Comparison of ENCODE assay signal across 25 cellular contexts in genomic region chr2:42978887-42979415, GRCh38.
DNase-seq lines count a peak whose midpoint lies in the region; ATAC-seq and TF ChIP-seq lines count a peak whose summit lies in the region.
"Had no signal": no experiment of that assay in that cellular context is flagged by ENCODE, and none has a peak within 500 bp of the region (broad histone marks: within the 10 kb centered on the region; RNA-seq: fewer than 3 reads in every experiment).

No MANE protein-coding gene starts in this region.

- H3K4ac ChIP-seq in neuronal stem cell (ENCODE audit: low read length), result no peak overlapping the region

- H3K18ac ChIP-seq in neuronal stem cell (ENCODE audit: low read length), result peak overlapping the region; percentile 31

- no peaks in the 10 kb centered on the region for H3K27me3 Mint-ChIP-seq in type B pancreatic cell

- H3K79me2 ChIP-seq in hepatocyte, result peaks cover 4% of the 10 kb centered on the region

- no peak overlapping the region for H3K4me2 ChIP-seq in hepatocyte
- no peak overlapping the region for H3K4me2 ChIP-seq in neuronal stem cell (ENCODE audit: insufficient read depth, low read length, poor library complexity, severe bottlenecking)

- H3K36me3 Mint-ChIP-seq in type B pancreatic cell, result no peaks in the 10 kb centered on the region
- H3K36me3 Mint-ChIP-seq: natural killer cell treated with Interleukin-12 subunit alpha and Interleukin-12 subunit beta and Interleukin-15 and Interleukin-18, amount 100 ng/mL, for 72 hours had no signal

- no peaks in the 10 kb centered on the region for H3K36me3 ChIP-seq in hepatocyte (replicated peaks; ENCODE audit: insufficient read depth, low read depth)
- no peaks in the 10 kb centered on the region for H3K36me3 ChIP-seq in neuronal stem cell (replicated peaks in 1 of 2; ENCODE audit: control insufficient read depth in 2 of 2, insufficient read depth in 2 of 2, low read length in 2 of 2)
- H3K36me3 ChIP-seq: BE2C, heart right ventricle, prostate gland, vagina had no signal

- H3K27ac ChIP-seq in right cardiac atrium (ENCODE audit: low read length) (no peak overlapping the region), hepatocyte (peak overlapping the region; percentile 96), neuronal stem cell (replicated peaks; ENCODE audit: low read length) (no peak overlapping the region)
- H3K27ac ChIP-seq: foreskin keratinocyte, heart right ventricle, prostate gland, vagina had no signal

- WGBS in right cardiac atrium, result 95% methylated on average over 7 of the region's 7 CpGs
- 72% methylated on average over 7 of the region's 7 CpGs for WGBS in hepatocyte (ENCODE audit: low lambda C conversion rate, missing lambda C conversion rate)
- no CpG with 5 or more reads among the region's 7 CpGs for WGBS in neuronal stem cell (ENCODE audit: extremely low coverage in 2 of 2, insufficient read length in 2 of 2, insufficient replicate concordance in 1 of 2), 2 donors

- no peak overlapping the region for H4K8ac ChIP-seq in neuronal stem cell (ENCODE audit: low read depth, low read length)

- intact Hi-C loops in cardiac septum (cut with DNase I) (loop anchor here (5.0 kb wide), 3 partner anchors 43 to 508 kb away; no protein-coding TSS in a partner anchor), right cardiac atrium (cut with DNase I) (loop anchor here (5.0 to 10.0 kb wide), 3 partner anchors 46 to 248 kb away; partner anchors contain the start of gene ZFP36L2 (in 3 of the 4))

- TF ChIP-seq CTCF in hepatocyte (IDR thresholded peaks at IDR 0.05; ENCODE audit: poor library complexity) (no peak), type B pancreatic cell (conservative IDR thresholded peaks at IDR 0.05) (no peak)

- H2AK5ac ChIP-seq in neuronal stem cell (ENCODE audit: low read depth, low read length), result peak overlapping the region; percentile 16

- no peak overlapping the region for H2BK12ac ChIP-seq in neuronal stem cell (ENCODE audit: low read length)

- H3K4me1 Mint-ChIP-seq in type B pancreatic cell (ENCODE audit: unreplicated experiment), result peaks cover 34% of the 10 kb centered on the region

- no peak for ATAC-seq in right cardiac atrium
- ATAC-seq: activated naive CD8-positive, alpha-beta T cell treated with anti-CD3 and anti-CD28 coated beads, Interleukin-2, amount 50 U/mL, for 24 hours; esophagus mucosa; foreskin keratinocyte; HCT116; heart right ventricle; natural killer cell treated with Interleukin-12 subunit alpha and Interleukin-12 subunit beta and Interleukin-15 and Interleukin-18, amount 100 ng/mL, for 72 hours; Right ventricle myocardium inferior had no signal

- no peak overlapping the region for H3K9ac ChIP-seq in neuronal stem cell (ENCODE audit: low read depth, low read length, poor library complexity)

- H3K27ac Mint-ChIP-seq in type B pancreatic cell, result peak overlapping the region; percentile 77
- H3K27ac Mint-ChIP-seq: activated naive CD8-positive, alpha-beta T cell treated with anti-CD3 and anti-CD28 coated beads, Interleukin-2, amount 50 U/mL, for 24 hours; mesothelial cell of epicardium; natural killer cell treated with Interleukin-12 subunit alpha and Interleukin-12 subunit beta and Interleukin-15 and Interleukin-18, amount 100 ng/mL, for 72 hours had no signal

- H3K9me3 ChIP-seq in right cardiac atrium (ENCODE audit: control insufficient read depth, low read length), result no peaks in the 10 kb centered on the region
- no peaks in the 10 kb centered on the region for H3K9me3 ChIP-seq in hepatocyte (ENCODE audit: low read depth)
- no peaks in the 10 kb centered on the region for H3K9me3 ChIP-seq in neuronal stem cell (replicated peaks in 1 of 2; ENCODE audit: control insufficient read depth in 2 of 2, insufficient read depth in 1 of 2, low read depth in 1 of 2, low read length in 2 of 2)
- H3K9me3 ChIP-seq: heart right ventricle, prostate gland, vagina had no signal

- no peak overlapping the region for H4K91ac ChIP-seq in neuronal stem cell (ENCODE audit: low read depth, low read length, poor library complexity)

- peak; percentile 53 for DNase-seq in cardiac septum (ENCODE audit: low spot score)
- no peak for DNase-seq in right cardiac atrium
- no peak for DNase-seq in hepatocyte (ENCODE audit: low spot score)
- no peak for DNase-seq in neuronal stem cell (ENCODE audit: low spot score)
- DNase-seq in type B pancreatic cell (ENCODE audit: extremely low spot score, unreplicated experiment), result no peak
- DNase-seq in NCI-H510A treated with DMSO at 0.1 percent for 48 hours (lab: John Stamatoyannopoulos, UW), result no peak
- DNase-seq in activated T-cell treated with anti-CD3 and anti-CD28 coated beads, Interleukin-2, amount 50 U/mL, for 48 hours, result no peak
- no peak for DNase-seq in NCI-H524 (lab: John Stamatoyannopoulos, UW)
- DNase-seq: activated naive CD8-positive, alpha-beta T cell treated with anti-CD3 and anti-CD28 coated beads, Interleukin-2, amount 50 U/mL, for 24 hours; BE2C; effector memory CD4-positive, alpha-beta T cell; foreskin keratinocyte; heart right ventricle; NCI-H1092 treated with DMSO at 0.1 percent for 48 hours; NCI-H1930; NCI-H226; NCI-H82; stimulated activated CD4-positive, alpha-beta T cell treated with anti-CD3 and anti-CD28 coated beads, Interleukin-1b, Interleukin-23, amount 100 ng/mL, for 48 hours had no signal

- no peaks in the 10 kb centered on the region for H4K20me1 ChIP-seq in hepatocyte (ENCODE audit: insufficient read depth, poor library complexity, severe bottlenecking)

- no peak overlapping the region for H2AFZ ChIP-seq in hepatocyte
- no peak overlapping the region for H2AFZ ChIP-seq in neuronal stem cell (ENCODE audit: low read length)

- H3K14ac ChIP-seq in neuronal stem cell (ENCODE audit: low read length), result no peak overlapping the region

- H2BK5ac ChIP-seq in neuronal stem cell (ENCODE audit: low read length), result no peak overlapping the region

- H2BK15ac ChIP-seq in neuronal stem cell (ENCODE audit: low read length), result peak overlapping the region; percentile 40

- no peak overlapping the region for H3K4me3 ChIP-seq in right cardiac atrium (ENCODE audit: low read length)
- no peak overlapping the region for H3K4me3 ChIP-seq in hepatocyte
- H3K4me3 ChIP-seq in neuronal stem cell (ENCODE audit: low read length in 2 of 2), result no peak overlapping the region
- H3K4me3 ChIP-seq: heart right ventricle, prostate gland, vagina had no signal

- H3K79me1 ChIP-seq in neuronal stem cell (ENCODE audit: low read depth, low read length), result no peaks in the 10 kb centered on the region

- H3K4me3 Mint-ChIP-seq in type B pancreatic cell, result no peak overlapping the region
- H3K4me3 Mint-ChIP-seq: activated naive CD8-positive, alpha-beta T cell treated with anti-CD3 and anti-CD28 coated beads, Interleukin-2, amount 50 U/mL, for 24 hours; mesothelial cell of epicardium; natural killer cell treated with Interleukin-12 subunit alpha and Interleukin-12 subunit beta and Interleukin-15 and Interleukin-18, amount 100 ng/mL, for 72 hours had no signal

- H3K9me3 Mint-ChIP-seq in type B pancreatic cell, result peaks cover 7% of the 10 kb centered on the region
- H3K9me3 Mint-ChIP-seq: activated naive CD8-positive, alpha-beta T cell treated with anti-CD3 and anti-CD28 coated beads, Interleukin-2, amount 50 U/mL, for 24 hours; natural killer cell treated with Interleukin-12 subunit alpha and Interleukin-12 subunit beta and Interleukin-15 and Interleukin-18, amount 100 ng/mL, for 72 hours had no signal

- no peak overlapping the region for H3K23ac ChIP-seq in neuronal stem cell (ENCODE audit: low read depth, low read length, poor library complexity)

- H3K9me2 ChIP-seq in hepatocyte (replicated peaks; ENCODE audit: insufficient read depth), result no peaks in the 10 kb centered on the region

- H2BK120ac ChIP-seq in neuronal stem cell (ENCODE audit: low read depth, low read length), result peak overlapping the region; percentile 56

- no peaks in the 10 kb centered on the region for H3K4me1 ChIP-seq in right cardiac atrium (ENCODE audit: control insufficient read depth, insufficient read depth, low read length)
- H3K4me1 ChIP-seq in hepatocyte (ENCODE audit: insufficient read depth), result peaks cover 60% of the 10 kb centered on the region
- peaks cover 3 to 18% of the 10 kb centered on the region in 2 donors for H3K4me1 ChIP-seq in neuronal stem cell (ENCODE audit: control insufficient read depth in 2 of 2, insufficient read depth in 1 of 2, low read depth in 1 of 2, low read length in 2 of 2)
- H3K4me1 ChIP-seq: prostate gland had no signal

- H3K27me3 ChIP-seq in right cardiac atrium (ENCODE audit: control insufficient read depth, insufficient read depth) (no peaks in the 10 kb centered on the region), hepatocyte (no peaks in the 10 kb centered on the region), neuronal stem cell (ENCODE audit: control insufficient read depth in 3 of 3, insufficient read depth in 3 of 3, low read depth in 1 of 3, low read length in 3 of 3) (no peaks in the 10 kb centered on the region)
- H3K27me3 ChIP-seq: BE2C, foreskin keratinocyte, heart right ventricle, vagina had no signal
